Comparison of ENCODE assay signal across 35 cellular contexts in the genomic region with DNA sequence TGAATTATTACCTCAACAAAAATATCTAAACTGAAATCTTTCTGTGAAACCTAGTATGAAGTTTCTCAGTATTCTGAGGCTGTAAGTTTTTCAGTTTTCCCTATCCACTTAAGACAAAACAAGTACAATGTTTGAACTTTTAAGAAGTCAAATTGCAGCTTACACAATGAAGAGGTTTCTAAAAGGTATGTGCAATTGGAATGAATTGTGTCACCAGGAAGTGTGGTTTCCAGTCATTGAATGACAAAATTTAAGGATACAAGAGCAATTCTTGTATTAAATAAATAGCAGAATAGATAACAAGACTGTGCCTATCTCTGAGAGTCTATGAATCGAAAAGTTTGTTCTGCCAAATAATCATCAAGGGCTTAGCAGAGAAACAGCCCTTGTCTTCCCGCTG.
"Had no signal": no experiment of that assay in that cellular context is flagged by ENCODE, and none has a peak within 500 bp of the region (broad histone marks: within the 10 kb centered on the region; RNA-seq: fewer than 3 reads in every experiment).

No MANE protein-coding gene starts in this region.

- H3K27ac ChIP-seq: brain microvascular endothelial cell, SJCRH30, SK-N-MC, WERI-Rb-1 had no signal

- H3K36me3 ChIP-seq: brain microvascular endothelial cell, MG63, SJCRH30, WERI-Rb-1 had no signal

- ATAC-seq: activated CD8-positive, alpha-beta T cell treated with anti-CD3 and anti-CD28 coated beads for 36 hours; activated T-cell treated with anti-CD3 and anti-CD28 coated beads, Interleukin-2, amount 50 U/mL, for 72 hours; activated T-helper 17 cell treated with anti-CD3 and anti-CD28 coated beads, Interleukin-2, amount 50 U/mL, for 72 hours; Panc1 had no signal

- H3K9me3 ChIP-seq: MG63, SJCRH30 had no signal

- DNase-seq: activated CD4-positive, alpha-beta T cell treated with anti-CD3 and anti-CD28 coated beads for 1 hour; activated CD4-positive, alpha-beta T cell treated with anti-CD3 and anti-CD28 coated beads, Interleukin-2, amount 10 ng/mL, durations not matched to agents 24 days and 14 days; activated CD4-positive, alpha-beta T cell treated with anti-CD3 and anti-CD28 coated beads, Interleukin-2, amount 50 U/mL, for 4 hours; activated CD4-positive, CD25-positive, alpha-beta regulatory T cell; activated CD8-positive, alpha-beta T cell treated with anti-CD3 and anti-CD28 coated beads for 36 hours; activated effector memory CD4-positive, alpha-beta T cell treated with anti-CD3 and anti-CD28 coated beads, Interleukin-2, amount 50 U/mL, for 16 hours; activated naive CD4-positive, alpha-beta T cell; activated naive CD4-positive, alpha-beta T cell treated with anti-CD3 and anti-CD28 coated beads, Interleukin-2, amount 50 U/mL, for 16 hours; activated naive CD8-positive, alpha-beta T cell treated with anti-CD3 and anti-CD28 coated beads for 36 hours; activated T-cell treated with anti-CD3 and anti-CD28 coated beads, Interleukin-2, amount 50 U/mL, for 1 hour; activated T-cell treated with anti-CD3 and anti-CD28 coated beads, Interleukin-2, amount 50 U/mL, for 72 hours; amniotic stem cell; aorta; brain microvascular endothelial cell; Kasumi-1; KG1; MG63; NCI-H1048; NCI-H1105 treated with DMSO at 0.1 percent for 48 hours; NCI-H1436; NCI-H1694; NCI-H1930; NCI-H2081 treated with DMSO at 0.1 percent for 48 hours; NCI-H345; NCI-H510A; NCI-H526; NCI-H748 treated with DMSO at 0.1 percent for 48 hours; NK-92 treated with Interleukin-12 subunit alpha and Interleukin-12 subunit beta, amount 100 ng/mL, for 24 hours; SHP77; SJCRH30; T1000; WERI-Rb-1 had no signal

- H3K4me3 ChIP-seq: MG63, SJCRH30, SK-N-MC had no signal

- H3K27me3 ChIP-seq: brain microvascular endothelial cell, MG63, SJCRH30 had no signal
